In the genomic region with DNA sequence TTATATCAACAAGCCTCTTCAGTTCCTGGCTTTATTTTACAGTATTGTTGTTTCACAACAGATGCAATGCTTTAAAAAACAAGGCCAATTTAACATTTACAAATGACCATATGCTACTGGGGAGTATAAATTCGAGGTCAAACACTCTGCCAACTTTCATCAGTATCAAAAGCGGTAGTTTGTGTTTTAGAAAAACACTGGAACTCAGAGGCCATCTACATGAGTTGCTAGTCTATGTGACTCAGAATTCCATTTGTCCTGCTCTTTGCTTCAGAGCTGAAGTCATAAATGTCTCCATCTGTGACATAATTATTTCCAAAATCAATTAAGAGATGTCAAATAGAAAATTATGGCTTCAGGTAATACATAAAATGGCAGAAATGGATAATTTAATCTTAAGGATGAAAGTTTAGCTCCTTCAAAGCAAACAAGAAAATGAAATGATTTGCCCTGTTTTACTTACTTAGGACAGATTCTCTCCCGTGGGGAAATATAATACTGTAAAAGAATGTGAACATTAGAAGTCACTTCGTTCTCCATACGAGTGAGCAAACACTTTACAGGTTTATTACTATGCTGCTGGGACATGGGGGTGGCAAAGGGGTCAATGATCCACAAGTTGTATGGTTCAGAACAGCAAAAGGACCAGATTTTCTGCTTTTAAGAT, we compare ENCODE assay signal across 8 cellular contexts. TPM values are rescaled to one million over a fixed set of nuclear protein-coding genes. Genes with fewer than 3 reads are reported as not detected.
A peak's percentile ranks its signal among the peaks of the same experiment; 100 is the strongest.
DNase-seq lines count a peak whose midpoint lies in the region; ATAC-seq, FAIRE-seq and TF ChIP-seq lines count a peak whose summit lies in the region.

No MANE protein-coding gene starts in this region.

- H4K20me1 ChIP-seq in K562 (replicated peaks; ENCODE audit: control insufficient read depth, insufficient read depth, low read length): no peaks in the 10 kb centered on the region; the same call in 1 of the 2 replicates

- 22% methylated on average over 5 of the region's 5 CpGs for WGBS in K562 (ENCODE audit: insufficient coverage, low coverage, missing lambda C conversion rate)
- WGBS in mesodermal cell (ENCODE audit: insufficient coverage in 2 of 2), 2 experiments: 58 to 100% methylated on average over 2 to 4 of the region's 5 CpGs

- ATAC-seq in K562: no peak
- no peak for ATAC-seq in left lung

- FAIRE-seq in K562 (lab: Jason Lieb, UNC) (no peak), HTR-8/SVneo (lab: Jason Lieb, UNC) (no peak)

- no peak overlapping the region for H3K27ac ChIP-seq in HUES48 (ENCODE audit: low read depth, low read length)
- no peak overlapping the region for H3K27ac ChIP-seq in K562 (ENCODE audit: extremely low read depth, low read depth, low read length)
- no peak overlapping the region for H3K27ac ChIP-seq in mesodermal cell (ENCODE audit: low read depth, low read length, severe bottlenecking)
- H3K27ac ChIP-seq in left lung: no peak overlapping the region

- POLR2A ChIA-PET in K562 (lab: Yijun Ruan, JAX): interaction anchor here (0.6 to 7.9 kb wide), 3 partner anchors 8 to 65 kb away, joined by 3 to 43 read pairs (median 3); no protein-coding TSS in a partner anchor

- TF ChIP-seq RAD21 in K562 (CRISPR knock-in tag; conservative IDR thresholded peaks at IDR 0.05 in 1 of 2, IDR thresholded peaks at IDR 0.05 in 1 of 2): no peak

- H2AFZ ChIP-seq in K562 (ENCODE audit: low read depth, low read length): no peak overlapping the region

- H3K9ac ChIP-seq in HUES48 (ENCODE audit: low read depth, low read length) (no peak overlapping the region), K562 (ENCODE audit: insufficient read depth in 1 of 2, low read depth in 2 of 2, low read length in 2 of 2) (no peak overlapping the region)

- intact Hi-C loops in K562 (cut with micrococcal nuclease) (no loop called here), left lung (cut with DNase I) (no loop called here)

- no TSS peak for BruUV-seq in K562 (replicated peaks; lab: Mats Ljungman, UMichigan)

- H3K27me3 ChIP-seq in BE2C (no peaks in the 10 kb centered on the region), HUES48 (ENCODE audit: control insufficient read depth, insufficient read depth, low read length) (no peaks in the 10 kb centered on the region), K562 (ENCODE audit: control insufficient read depth in 2 of 2, insufficient read depth in 2 of 2, low read length in 2 of 2) (no peaks in the 10 kb centered on the region), left lung (no peaks in the 10 kb centered on the region)

- H3K9me3 ChIP-seq in BE2C: no peaks in the 10 kb centered on the region
- no peaks in the 10 kb centered on the region for H3K9me3 ChIP-seq in HUES48 (ENCODE audit: control insufficient read depth, insufficient read depth, low read length)
- H3K9me3 ChIP-seq in K562 (replicated peaks; ENCODE audit: control insufficient read depth, insufficient read depth, low read depth, low read length): no peaks in the 10 kb centered on the region
- no peaks in the 10 kb centered on the region for H3K9me3 ChIP-seq in mesodermal cell (ENCODE audit: control insufficient read depth, low read length)
- H3K9me3 ChIP-seq in left lung: no peaks in the 10 kb centered on the region

- H3K36me3 ChIP-seq in BE2C (no peaks in the 10 kb centered on the region), HUES48 (ENCODE audit: control insufficient read depth, insufficient read depth, low read length) (peaks cover 33% of the 10 kb centered on the region), K562 (ENCODE audit: control insufficient read depth, insufficient read depth, low read length) (peaks cover 4% of the 10 kb centered on the region; the same call in 1 of the 3 replicates), mesodermal cell (ENCODE audit: control insufficient read depth, insufficient read depth, low read length) (peaks cover 20% of the 10 kb centered on the region), left lung (no peaks in the 10 kb centered on the region)

- TF ChIP-seq CTCF in BE2C (IDR thresholded peaks at IDR 0.05; ENCODE audit: low read depth, low read length): no peak
- TF ChIP-seq CTCF in K562 (IDR thresholded peaks at IDR 0.05 in 2 of 3, conservative IDR thresholded peaks at IDR 0.05 in 1 of 3; ENCODE audit: insufficient read depth in 2 of 3, low read depth in 1 of 3, low read length in 3 of 3): no peak
- no peak for TF ChIP-seq CTCF in left lung (IDR thresholded peaks at IDR 0.05)

- no peak for TF ChIP-seq POLR2A in K562 (conservative IDR thresholded peaks at IDR 0.05)

- no peaks in the 10 kb centered on the region; the same call in 1 of the 2 replicates for H3K4me1 ChIP-seq in BE2C
- peaks cover 52% of the 10 kb centered on the region for H3K4me1 ChIP-seq in HUES48 (ENCODE audit: control insufficient read depth, insufficient read depth, low read length)
- H3K4me1 ChIP-seq in K562 (replicated peaks in 1 of 2; ENCODE audit: control insufficient read depth in 2 of 2, insufficient read depth in 2 of 2, low read length in 2 of 2): peaks cover 12 to 19% of the 10 kb centered on the region in 2 experiments; a peak in 4 of 5 replicates
- no peaks in the 10 kb centered on the region for H3K4me1 ChIP-seq in mesodermal cell (ENCODE audit: control insufficient read depth, insufficient read depth, low read length, poor library complexity, severe bottlenecking)
- H3K4me1 ChIP-seq in left lung: peaks cover 27 to 48% of the 10 kb centered on the region in 2 donors

- peak overlapping the region; percentile 31; the same call in 1 of the 2 replicates for H3K4me2 ChIP-seq in K562 (ENCODE audit: insufficient read depth, low read length)

- no peak for TF ChIP-seq EP300 in K562 (IDR thresholded peaks at IDR 0.05; ENCODE audit: low read length)

- in situ Hi-C loops in K562 (cut with MboI): no loop called here

- H3K4me3 ChIP-seq in BE2C (ENCODE audit: low read depth, low read length): peak overlapping the region; percentile 85
- peak overlapping the region; percentile 87 for H3K4me3 ChIP-seq in HUES48 (ENCODE audit: low read depth, low read length)
- H3K4me3 ChIP-seq in K562: no peak overlapping the region
- H3K4me3 ChIP-seq in mesodermal cell (ENCODE audit: extremely low read depth, insufficient read depth, low read length, poor library complexity, severe bottlenecking): peak overlapping the region; percentile 97
- no peak overlapping the region for H3K4me3 ChIP-seq in left lung

- H3K9me1 ChIP-seq in K562 (ENCODE audit: control insufficient read depth, insufficient read depth, low read length): peaks cover 3% of the 10 kb centered on the region

- CTCF ChIA-PET in K562 (lab: Yijun Ruan, JAX; ENCODE audit: low intra/inter-chr PET ratio): no interaction called here

- H3K79me2 ChIP-seq in K562 (ENCODE audit: control insufficient read depth, insufficient read depth, low read length): peaks cover 77% of the 10 kb centered on the region

- DNase-seq in BE2C: no peak
- no peak for DNase-seq in K562 (ENCODE audit: extremely low read depth in 1 of 4, low spot score in 3 of 4)
- DNase-seq in HTR-8/SVneo (ENCODE audit: insufficient read length, low spot score): no peak
- DNase-seq in NCI-H1105 treated with DMSO at 0.1 percent for 48 hours (lab: John Stamatoyannopoulos, UW): no peak
- no peak for DNase-seq in left lung
- no peak for DNase-seq in NCI-H128 (lab: John Stamatoyannopoulos, UW; ENCODE audit: unreplicated experiment)

TF ChIP-seq in K562, 482 proteins besides CTCF, POLR2A, EP300 and RAD21 (continues in another document):
- TF ChIP-seq SMARCE1 (IDR thresholded peaks at IDR 0.05): no peak
- TF ChIP-seq, protein P1, sequence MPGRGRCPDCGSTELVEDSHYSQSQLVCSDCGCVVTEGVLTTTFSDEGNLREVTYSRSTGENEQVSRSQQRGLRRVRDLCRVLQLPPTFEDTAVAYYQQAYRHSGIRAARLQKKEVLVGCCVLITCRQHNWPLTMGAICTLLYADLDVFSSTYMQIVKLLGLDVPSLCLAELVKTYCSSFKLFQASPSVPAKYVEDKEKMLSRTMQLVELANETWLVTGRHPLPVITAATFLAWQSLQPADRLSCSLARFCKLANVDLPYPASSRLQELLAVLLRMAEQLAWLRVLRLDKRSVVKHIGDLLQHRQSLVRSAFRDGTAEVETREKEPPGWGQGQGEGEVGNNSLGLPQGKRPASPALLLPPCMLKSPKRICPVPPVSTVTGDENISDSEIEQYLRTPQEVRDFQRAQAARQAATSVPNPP (IDR thresholded peaks at IDR 0.05; ENCODE audit: borderline replicate concordance, insufficient read depth, insufficient read length): no peak
- TF ChIP-seq, protein P2, sequence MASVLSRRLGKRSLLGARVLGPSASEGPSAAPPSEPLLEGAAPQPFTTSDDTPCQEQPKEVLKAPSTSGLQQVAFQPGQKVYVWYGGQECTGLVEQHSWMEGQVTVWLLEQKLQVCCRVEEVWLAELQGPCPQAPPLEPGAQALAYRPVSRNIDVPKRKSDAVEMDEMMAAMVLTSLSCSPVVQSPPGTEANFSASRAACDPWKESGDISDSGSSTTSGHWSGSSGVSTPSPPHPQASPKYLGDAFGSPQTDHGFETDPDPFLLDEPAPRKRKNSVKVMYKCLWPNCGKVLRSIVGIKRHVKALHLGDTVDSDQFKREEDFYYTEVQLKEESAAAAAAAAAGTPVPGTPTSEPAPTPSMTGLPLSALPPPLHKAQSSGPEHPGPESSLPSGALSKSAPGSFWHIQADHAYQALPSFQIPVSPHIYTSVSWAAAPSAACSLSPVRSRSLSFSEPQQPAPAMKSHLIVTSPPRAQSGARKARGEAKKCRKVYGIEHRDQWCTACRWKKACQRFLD (CRISPR knock-in tag; IDR thresholded peaks at IDR 0.05): no peak
- TF ChIP-seq MCM5 (IDR thresholded peaks at IDR 0.05; ENCODE audit: low read depth): no peak

RNA-seq across cellular contexts. Expression of gene MEX3C, which starts 3.7 kb away (rescaled TPM):
- 17.0 TPM for polyA plus RNA-seq in BE2C (2012; ENCODE audit: insufficient read depth, insufficient read length, low read depth)
- 15.1 and 26.8 TPM in 2 replicates for total RNA-seq in K562 (2011; cell fraction: chromatin; rRNA removed; ENCODE audit: low replicate concordance)
- total RNA-seq in K562 (2011; cell fraction: nucleolus; rRNA removed): 8.0 and 10.8 TPM in 2 replicates
- total RNA-seq in K562 (2011; cell fraction: nucleoplasm; rRNA removed): 13.1 and 19.8 TPM in 2 replicates
- total RNA-seq in K562 (2014; rRNA removed) (7.3 and 8.2 TPM in 2 replicates), K562 (2014; rRNA removed; fragmentation: Illumina TruSeq; extraction: Trizol) (12.3 and 13.3 TPM in 2 replicates), K562 (2015; rRNA removed; fragmentation: Illumina TruSeq; extraction: Trizol) (9.9 and 10.6 TPM in 2 replicates), K562 (2021) (9.3 and 14.0 TPM in 2 replicates), left lung (10 to 100 TPM; 21.4 to 28.3 TPM)
- polyA plus RNA-seq in K562 (2011; rRNA removed) (11.0 and 13.7 TPM in 2 replicates), K562 (2014; fragmentation: Illumina TruSeq; extraction: Trizol) (12.3 and 14.2 TPM in 2 replicates), K562 (2014; fragmentation: Nextera tagmentation; extraction: Ambion mirVana) (1 to 10 TPM; 2.4 to 2.9 TPM), K562 (2014; rRNA removed) (7.2 TPM in 2 replicates)
- polyA plus RNA-seq in K562 (2011; cell fraction: cytosol; rRNA removed): 3.5 and 6.1 TPM in 2 replicates
- 8.8 and 10.0 TPM in 2 replicates for polyA plus RNA-seq in K562 (2011; cell fraction: nucleus; rRNA removed)
- 6.6 and 10.5 TPM in 2 replicates for polyA plus RNA-seq in K562 (2012)
- polyA minus RNA-seq in K562 (2011; rRNA and poly(A)+ RNA removed): 26.8 and 27.1 TPM in 2 replicates
- polyA minus RNA-seq in K562 (2011; cell fraction: cytosol; rRNA and poly(A)+ RNA removed): 6.0 and 6.8 TPM in 2 replicates
- 9.6 and 20.1 TPM in 2 replicates for polyA minus RNA-seq in K562 (2011; cell fraction: nucleus; rRNA and poly(A)+ RNA removed)
- polyA plus RNA-seq in mesodermal cell (2013, experiment 1 of 2): 72.8 TPM
- polyA plus RNA-seq in mesodermal cell (2013, experiment 2 of 2): 70.5 TPM

Comparison
In these comparisons a context has a peak if more than half of its experiments do, and no peak if none do; other contexts are left out.
1. H3K4me3 ChIP-seq: peak in BE2C (single experiment), HUES48 (single experiment) and mesodermal cell (single experiment); none in K562 (single experiment) and left lung (0 of 2).